Comparison of ENCODE assay signal across 8 cellular contexts in the genomic region with DNA sequence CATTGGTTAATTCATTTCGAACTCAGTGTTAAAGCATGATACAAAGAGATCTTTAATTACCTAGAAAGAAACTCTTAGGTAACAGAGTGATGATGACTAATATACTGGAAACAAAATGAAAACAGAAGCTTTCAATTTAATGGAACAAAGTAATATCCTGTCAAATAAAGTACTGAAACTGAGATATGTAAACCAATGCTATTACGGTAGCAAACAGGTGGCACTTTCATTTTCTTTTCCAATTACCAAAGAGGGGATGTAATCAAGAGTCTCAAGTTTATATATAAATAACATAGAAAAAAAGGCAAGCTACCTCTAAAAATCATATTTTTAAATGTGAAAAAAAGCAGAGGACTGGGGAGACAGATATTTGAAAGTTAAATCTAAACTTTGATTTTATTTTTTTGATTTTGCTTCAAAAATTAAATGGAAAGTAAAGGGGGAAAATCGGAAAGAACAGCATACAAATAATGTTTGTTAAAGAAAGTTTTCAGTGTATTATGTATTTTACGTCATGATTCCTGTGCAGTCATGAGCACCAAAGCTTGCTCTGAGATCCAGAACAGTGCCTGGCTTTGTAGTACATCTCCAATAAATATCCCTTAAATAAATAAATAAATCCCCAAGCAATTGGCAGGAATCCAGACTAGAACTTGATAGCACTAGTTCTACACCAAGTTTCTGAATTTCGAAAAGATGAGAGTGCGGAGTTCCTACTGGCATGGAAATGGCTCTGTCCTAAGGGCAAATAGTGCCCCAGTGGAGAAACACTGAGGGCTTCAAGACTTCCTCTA. TPM values are rescaled to one million over a fixed set of nuclear protein-coding genes. Genes with fewer than 3 reads are reported as not detected.
DNase-seq lines count a peak whose midpoint lies in the region; ATAC-seq and TF ChIP-seq lines count a peak whose summit lies in the region.

No MANE protein-coding gene starts in this region.

- H3K27ac ChIP-seq in OCI-LY7 (ENCODE audit: low read depth, low read length, poor library complexity, severe bottlenecking): no peak overlapping the region
- H3K27ac ChIP-seq in right lobe of liver: no peak overlapping the region

- H4K20me1 ChIP-seq in OCI-LY7 (ENCODE audit: insufficient read depth, low read length): peaks cover 5% of the 10 kb centered on the region; the same call in 1 of the 2 replicates

- TF ChIP-seq CTCF in OCI-LY7 (conservative IDR thresholded peaks at IDR 0.05; ENCODE audit: low read length) (no peak), right lobe of liver (IDR thresholded peaks at IDR 0.05) (no peak)

- peaks cover 16% of the 10 kb centered on the region for H3K4me1 ChIP-seq in OCI-LY7 (ENCODE audit: insufficient read depth, low read length, poor library complexity, severe bottlenecking)
- H3K4me1 ChIP-seq in right lobe of liver: no peaks in the 10 kb centered on the region

- CTCF ChIA-PET in OCI-LY7 (lab: Charles Lee; ENCODE audit: unreplicated experiment): no interaction called here

- POLR2A ChIA-PET in OCI-LY7 (lab: Charles Lee): interaction anchor here (0.5 to 0.9 kb wide), 3 partner anchors 9 to 47 kb away, joined by 3 read pairs; no protein-coding TSS in a partner anchor

- H2AFZ ChIP-seq in OCI-LY7 (ENCODE audit: low read length): no peak overlapping the region

- DNase-seq in NOMO-1 treated with DMSO at 0.1 percent for 48 hours (lab: John Stamatoyannopoulos, UW; ENCODE audit: unreplicated experiment) (peak; percentile 21), NOMO-1 treated with dmso at 0.1 percent for 144 hours (lab: John Stamatoyannopoulos, UW; ENCODE audit: unreplicated experiment) (no peak), OCI-LY7 (ENCODE audit: low spot score) (peak; percentile 63), right lobe of liver (no peak), NCI-H526 (lab: John Stamatoyannopoulos, UW) (no peak), H7 (no peak)
- DNase-seq in stimulated activated CD4-positive, alpha-beta T cell treated with anti-CD3 and anti-CD28 coated beads, Interleukin-2, amount 100 ng/mL, for 48 hours: no peak

- ATAC-seq in HG02938 (IDR thresholded peaks at IDR 0.05; ENCODE audit: unreplicated experiment): peak; percentile 100
- peak; percentile 30 to 76 (median 52) for ATAC-seq in right lobe of liver

- no peaks in the 10 kb centered on the region for H3K9me2 ChIP-seq in OCI-LY7 (ENCODE audit: insufficient read depth, low read length)

- BruUV-seq in OCI-LY7 (replicated peaks; lab: Mats Ljungman, UMichigan): no TSS peak

- no peaks in the 10 kb centered on the region for H3K27me3 ChIP-seq in right lobe of liver
- no peaks in the 10 kb centered on the region for H3K27me3 ChIP-seq in H7 (ENCODE audit: control insufficient read depth, insufficient read depth, low read length)

- H3K36me3 ChIP-seq in OCI-LY7 (ENCODE audit: insufficient read depth, low read length) (no peaks in the 10 kb centered on the region), right lobe of liver (no peaks in the 10 kb centered on the region), H7 (replicated peaks; ENCODE audit: control insufficient read depth, insufficient read depth, low read length) (no peaks in the 10 kb centered on the region)

- H3K4me2 ChIP-seq in OCI-LY7 (ENCODE audit: low read length): peak overlapping the region; percentile 46

- H3K9me3 ChIP-seq in OCI-LY7 (ENCODE audit: low read length) (no peaks in the 10 kb centered on the region), right lobe of liver (no peaks in the 10 kb centered on the region)

- H3K4me3 ChIP-seq in OCI-LY7 (ENCODE audit: low read depth, low read length, poor library complexity, severe bottlenecking): no peak overlapping the region
- peak overlapping the region in 1 of 3 donors; percentile 19 for H3K4me3 ChIP-seq in right lobe of liver
- H3K4me3 ChIP-seq in H7 (ENCODE audit: insufficient read depth, low read depth, low read length): no peak overlapping the region

- TF ChIP-seq POLR2A in right lobe of liver (IDR thresholded peaks at IDR 0.05): no peak

- intact Hi-C loops in OCI-LY7 (cut with micrococcal nuclease; ENCODE audit: unreplicated experiment): no loop called here
- intact Hi-C loops in right lobe of liver (cut with DNase I): no loop called here

- no peaks in the 10 kb centered on the region for H3K79me2 ChIP-seq in OCI-LY7 (ENCODE audit: insufficient read depth, low read depth, low read length)

- 55% methylated on average over 6 of the region's 6 CpGs for WGBS in right lobe of liver (ENCODE audit: insufficient coverage, low coverage, low lambda C conversion rate, missing lambda C conversion rate)

RNA-seq across cellular contexts. Expression of a gene that starts 25.0 kb away (rescaled TPM):
- total RNA-seq in OCI-LY7 (2014; rRNA removed; shearing (Covaris generic)): 4.6 and 4.7 TPM in 2 replicates
- total RNA-seq in OCI-LY7 (2022): 6.5 and 8.4 TPM in 2 replicates
- total RNA-seq in right lobe of liver: 10 to 100 TPM; 22.1 to 32.1 (median 27.2) TPM
- total RNA-seq in H7 (2014; rRNA removed; shearing (Covaris generic)): 33.2 and 46.7 TPM in 2 replicates

Comparison
In these comparisons a context has a peak if more than half of its experiments do, and no peak if none do; other contexts are left out.
1. DNase-seq: peak in NOMO-1 treated with DMSO at 0.1 percent for 48 hours (single experiment) and OCI-LY7 (single experiment); none in NOMO-1 treated with dmso at 0.1 percent for 144 hours (single experiment), right lobe of liver (0 of 3), NCI-H526 (0 of 2), H7 (single experiment) and stimulated activated CD4-positive, alpha-beta T cell treated with anti-CD3 and anti-CD28 coated beads, Interleukin-2, amount 100 ng/mL, for 48 hours (0 of 2).